1 cellular context compared by ENCODE assay signal in the genomic region with DNA sequence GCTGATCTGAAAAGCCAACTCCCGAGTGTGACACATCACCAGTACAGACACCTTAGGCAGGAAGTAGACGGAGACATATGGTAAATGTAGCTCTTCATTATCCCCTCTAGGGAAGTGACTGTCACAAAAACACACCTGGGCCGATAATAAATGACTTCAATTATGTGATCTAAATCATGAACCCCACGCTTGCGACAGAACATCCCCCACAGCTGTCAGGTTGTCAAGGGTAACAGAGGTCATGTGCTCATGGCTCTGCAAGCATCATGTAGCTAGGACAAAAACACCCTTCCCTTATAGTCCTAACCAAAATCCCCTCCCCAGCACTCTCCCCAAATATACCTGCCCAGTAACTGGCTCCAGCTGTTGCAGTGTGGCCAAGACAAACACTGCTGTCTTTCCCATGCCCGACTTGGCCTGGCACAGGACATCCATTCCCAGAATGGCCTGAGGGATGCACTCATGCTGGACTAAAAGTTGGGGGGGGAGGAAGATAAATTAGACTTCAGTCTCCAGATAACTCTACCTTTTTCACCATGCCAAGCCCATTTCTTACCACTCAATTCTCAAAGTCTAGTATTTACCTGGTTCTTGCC.
TF ChIP-seq lines count a peak whose summit lies in the region.

No MANE protein-coding gene starts in this region.

TF ChIP-seq in GM12878, 131 proteins besides CTCF, POLR2A, EP300 and RAD21:
- TF ChIP-seq NR2C1 (IDR thresholded peaks at IDR 0.05) (no peak), PAX5 (IDR thresholded peaks at IDR 0.05; ENCODE audit: borderline replicate concordance, low read depth, low read length) (no peak), YBX1 (IDR thresholded peaks at IDR 0.05) (no peak), POLR2AphosphoS5 (IDR thresholded peaks at IDR 0.05; ENCODE audit: low read length) (peak; percentile 42; the same call in 1 of the 2 replicates), PKNOX1 (IDR thresholded peaks at IDR 0.05) (peak; percentile 25; the same call in 1 of the 2 replicates)
